1 cellular context compared by ENCODE assay signal in the genomic region with DNA sequence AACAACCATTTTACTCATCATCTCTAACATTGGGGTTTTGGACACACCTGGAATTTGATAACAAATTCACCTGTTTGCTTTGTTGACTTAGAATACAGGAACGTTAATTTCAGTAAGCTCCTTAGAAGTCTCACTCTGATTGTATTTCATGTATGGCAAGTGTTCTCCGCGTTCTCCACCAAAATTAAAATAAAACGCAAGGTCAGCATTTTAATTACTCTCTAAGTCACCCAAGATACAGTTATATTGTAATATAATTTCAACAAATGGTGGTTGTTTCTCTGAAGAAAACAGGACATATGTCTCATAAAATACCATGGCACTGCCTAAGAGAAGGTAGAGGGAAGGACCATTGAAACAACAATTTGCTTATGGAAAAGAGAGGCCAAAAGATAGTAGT.
TF ChIP-seq lines count a peak whose summit lies in the region.

No MANE protein-coding gene starts in this region.

TF ChIP-seq in K562, 482 proteins besides CTCF, POLR2A, EP300 and RAD21 (continued from another document):
- TF ChIP-seq DLX4 (CRISPR knock-in tag; IDR thresholded peaks at IDR 0.05) (no peak), CBX3 (IDR thresholded peaks at IDR 0.05; ENCODE audit: borderline replicate concordance in 1 of 2, low read length in 2 of 2) (no peak), RREB1 (CRISPR knock-in tag; IDR thresholded peaks at IDR 0.05) (no peak), CXXC5 (CRISPR knock-in tag; IDR thresholded peaks at IDR 0.05) (no peak), RNF2 (IDR thresholded peaks at IDR 0.05) (no peak), NR2F6 (CRISPR knock-in tag; IDR thresholded peaks at IDR 0.05) (no peak), MEIS2 (IDR thresholded peaks at IDR 0.05; ENCODE audit: partially characterized antibody) (no peak), BRF1 (IDR thresholded peaks at IDR 0.05; ENCODE audit: borderline replicate concordance, extremely low read depth, insufficient read length) (no peak), ESRRB (CRISPR knock-in tag; IDR thresholded peaks at IDR 0.05; ENCODE audit: borderline replicate concordance) (no peak), MAFG (tag; conservative IDR thresholded peaks at IDR 0.05) (peak; percentile 64), ZNF217 (CRISPR knock-in tag; IDR thresholded peaks at IDR 0.05) (no peak), KDM5B (IDR thresholded peaks at IDR 0.05; ENCODE audit: insufficient replicate concordance, low read depth, low read length) (no peak), U2AF2 (optimal IDR thresholded peaks at IDR 0.05; ENCODE audit: low read depth, low read length) (no peak), XRCC5 (IDR thresholded peaks at IDR 0.05; ENCODE audit: low read depth, low read length) (no peak), ARID1B (IDR thresholded peaks at IDR 0.05) (no peak), C11orf30 (IDR thresholded peaks at IDR 0.05; ENCODE audit: low read depth) (peak; percentile 53; the same call in 1 of the 2 replicates), ZNF766 (CRISPR knock-in tag; conservative IDR thresholded peaks at IDR 0.05) (no peak), ZNF644 (tag; IDR thresholded peaks at IDR 0.05; ENCODE audit: low read depth) (no peak)
- TF ChIP-seq, protein P1, sequence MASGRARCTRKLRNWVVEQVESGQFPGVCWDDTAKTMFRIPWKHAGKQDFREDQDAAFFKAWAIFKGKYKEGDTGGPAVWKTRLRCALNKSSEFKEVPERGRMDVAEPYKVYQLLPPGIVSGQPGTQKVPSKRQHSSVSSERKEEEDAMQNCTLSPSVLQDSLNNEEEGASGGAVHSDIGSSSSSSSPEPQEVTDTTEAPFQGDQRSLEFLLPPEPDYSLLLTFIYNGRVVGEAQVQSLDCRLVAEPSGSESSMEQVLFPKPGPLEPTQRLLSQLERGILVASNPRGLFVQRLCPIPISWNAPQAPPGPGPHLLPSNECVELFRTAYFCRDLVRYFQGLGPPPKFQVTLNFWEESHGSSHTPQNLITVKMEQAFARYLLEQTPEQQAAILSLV (tag; IDR thresholded peaks at IDR 0.05) = no peak
- TF ChIP-seq, protein P2, sequence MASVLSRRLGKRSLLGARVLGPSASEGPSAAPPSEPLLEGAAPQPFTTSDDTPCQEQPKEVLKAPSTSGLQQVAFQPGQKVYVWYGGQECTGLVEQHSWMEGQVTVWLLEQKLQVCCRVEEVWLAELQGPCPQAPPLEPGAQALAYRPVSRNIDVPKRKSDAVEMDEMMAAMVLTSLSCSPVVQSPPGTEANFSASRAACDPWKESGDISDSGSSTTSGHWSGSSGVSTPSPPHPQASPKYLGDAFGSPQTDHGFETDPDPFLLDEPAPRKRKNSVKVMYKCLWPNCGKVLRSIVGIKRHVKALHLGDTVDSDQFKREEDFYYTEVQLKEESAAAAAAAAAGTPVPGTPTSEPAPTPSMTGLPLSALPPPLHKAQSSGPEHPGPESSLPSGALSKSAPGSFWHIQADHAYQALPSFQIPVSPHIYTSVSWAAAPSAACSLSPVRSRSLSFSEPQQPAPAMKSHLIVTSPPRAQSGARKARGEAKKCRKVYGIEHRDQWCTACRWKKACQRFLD (CRISPR knock-in tag; IDR thresholded peaks at IDR 0.05) = no peak
